Comparison of ENCODE assay signal across 25 cellular contexts in genomic region chr14:100560999-100561398, GRCh38. TPM values are rescaled to one million over a fixed set of nuclear protein-coding genes. Genes with fewer than 3 reads are reported as not detected.
DNase-seq lines count a peak whose midpoint lies in the region; FAIRE-seq and TF ChIP-seq lines count a peak whose summit lies in the region.
"Had no signal": no experiment of that assay in that cellular context is flagged by ENCODE, and none has a peak within 500 bp of the region (broad histone marks: within the 10 kb centered on the region; RNA-seq: fewer than 3 reads in every experiment).

No MANE protein-coding gene starts in this region.

- no peak for TF ChIP-seq POLR2A in H1 (IDR thresholded peaks at IDR 0.05; ENCODE audit: control extremely low read depth in 1 of 2, low read depth in 2 of 2, low read length in 2 of 2)

- no peak overlapping the region for H3K4ac ChIP-seq in H1 (replicated peaks; ENCODE audit: insufficient read length, low read depth, low read length)

- H2BK12ac ChIP-seq in H1 (ENCODE audit: low read depth, low read length) = no peak overlapping the region

- TF ChIP-seq CTCF in OCI-LY3 (IDR thresholded peaks at IDR 0.05; ENCODE audit: low read depth, low read length) = no peak
- no peak for TF ChIP-seq CTCF in H1 (IDR thresholded peaks at IDR 0.05; ENCODE audit: control extremely low read depth in 1 of 3, insufficient read depth in 1 of 3, low read depth in 1 of 3, low read length in 3 of 3)

- H4K8ac ChIP-seq in H1 (ENCODE audit: extremely low read depth, insufficient read depth, low read length) = peak overlapping the region; percentile 83; the same call in 1 of the 2 replicates

- H3K9ac ChIP-seq in BLaER1 treated with 17β-estradiol and CSF1 and Interleukin-3, amounts not matched to agents 10 nM and 100 nM = peak overlapping the region in 3 of 11 experiments; percentile 19 to 48 (median 39); a peak in 3 of 22 replicates
- H3K9ac ChIP-seq in OCI-LY3 (ENCODE audit: low read length) = no peak overlapping the region
- no peak overlapping the region for H3K9ac ChIP-seq in H1 (replicated peaks in 1 of 4; ENCODE audit: extremely low read depth in 1 of 4, low read depth in 3 of 4, low read length in 3 of 4)

- no peaks in the 10 kb centered on the region for H3K9me3 ChIP-seq in BLaER1 treated with 17β-estradiol and CSF1 and Interleukin-3, amounts not matched to agents 10 nM and 100 nM (replicated peaks in 1 of 11)
- H3K9me3 ChIP-seq in OCI-LY3 (ENCODE audit: insufficient read depth, low read length) = no peaks in the 10 kb centered on the region
- H3K9me3 ChIP-seq in H1 (ENCODE audit: insufficient read depth in 2 of 2, low read depth in 1 of 2, low read length in 1 of 2) = no peaks in the 10 kb centered on the region
- H3K9me3 ChIP-seq: A549, BE2C, HAP-1 had no signal

- peak overlapping the region in 9 of 11 experiments; percentile 50 to 91 (median 70); a peak in 18 of 22 replicates for H3K4me2 ChIP-seq in BLaER1 treated with 17β-estradiol and CSF1 and Interleukin-3, amounts not matched to agents 10 nM and 100 nM
- H3K4me2 ChIP-seq in OCI-LY3 (ENCODE audit: low read length) (peak overlapping the region; percentile 18), H1 (ENCODE audit: insufficient read depth in 1 of 2, low read depth in 2 of 2, low read length in 2 of 2) (no peak overlapping the region)
- H3K4me2 ChIP-seq: A549, GM23338 had no signal

- no peak overlapping the region for H3K23ac ChIP-seq in H1 (ENCODE audit: insufficient read length)

- DNase-seq in H1 (ENCODE audit: low read depth in 1 of 2, low spot score in 2 of 2) (no peak), retina (peak; percentile 53), medulla oblongata (ENCODE audit: extremely low spot score) (no peak), CD1c-positive myeloid dendritic cell (ENCODE audit: extremely low spot score) (no peak), LoVo (ENCODE audit: low spot score) (no peak)
- DNase-seq: 8988T; ACHN; AML-193; BE2C; CD4-positive, alpha-beta T cell; CD8-positive, alpha-beta memory T cell; DMS 273 treated with DMSO at 0.1 percent for 48 hours; DMS79; EL; GDM1 had no signal

- no peak for FAIRE-seq in H1 (lab: Jason Lieb, UNC)
- FAIRE-seq: A549, D721Med, GM12878, GM19239, H54 had no signal

- no peak for TF ChIP-seq RAD21 in H1 (IDR thresholded peaks at IDR 0.05 in 1 of 2, conservative IDR thresholded peaks at IDR 0.05 in 1 of 2; ENCODE audit: low read depth in 2 of 2, low read length in 2 of 2)

- H3K14ac ChIP-seq in H1 (ENCODE audit: insufficient read length) = no peak overlapping the region

- peaks cover 0 to 2% (median 0%) of the 10 kb centered on the region in 11 experiments; a peak in 2 of 22 replicates for H4K20me1 ChIP-seq in BLaER1 treated with 17β-estradiol and CSF1 and Interleukin-3, amounts not matched to agents 10 nM and 100 nM
- H4K20me1 ChIP-seq in OCI-LY3 (ENCODE audit: insufficient read depth, low read length) = no peaks in the 10 kb centered on the region
- peaks cover 0 to 5% of the 10 kb centered on the region in 2 experiments for H4K20me1 ChIP-seq in H1 (replicated peaks in 1 of 2; ENCODE audit: control insufficient read depth in 1 of 2, insufficient read depth in 2 of 2, low read length in 2 of 2)

- no peak overlapping the region for H4K91ac ChIP-seq in H1 (replicated peaks; ENCODE audit: insufficient read length, low read length)

- H3K4me1 ChIP-seq in BLaER1 treated with 17β-estradiol and CSF1 and Interleukin-3, amounts not matched to agents 10 nM and 100 nM = peaks cover 27 to 92% (median 87%) of the 10 kb centered on the region in 10 experiments
- H3K4me1 ChIP-seq in OCI-LY3 (ENCODE audit: low read length) = peaks cover 69% of the 10 kb centered on the region
- H3K4me1 ChIP-seq in H1 (replicated peaks in 1 of 4; ENCODE audit: control insufficient read depth in 3 of 4, insufficient read depth in 4 of 4, low read length in 3 of 4) = peaks cover 0 to 8% (median 5%) of the 10 kb centered on the region in 4 experiments; a peak in 6 of 7 replicates
- H3K4me1 ChIP-seq: A549, HAP-1 had no signal

- peaks cover under 1 to 33% (median 6%) of the 10 kb centered on the region in 11 experiments; a peak in 17 of 22 replicates for H3K27me3 ChIP-seq in BLaER1 treated with 17β-estradiol and CSF1 and Interleukin-3, amounts not matched to agents 10 nM and 100 nM
- no peaks in the 10 kb centered on the region; the same call in 1 of the 2 replicates for H3K27me3 ChIP-seq in OCI-LY3 (ENCODE audit: low read depth, low read length)
- peaks cover 0 to 9% (median 6%) of the 10 kb centered on the region in 4 experiments; a peak in 4 of 7 replicates for H3K27me3 ChIP-seq in H1 (replicated peaks in 1 of 4; ENCODE audit: control insufficient read depth in 3 of 4, extremely low read depth in 1 of 4, insufficient read depth in 3 of 4, low read length in 3 of 4)
- H3K27me3 ChIP-seq: BE2C had no signal

- no peaks in the 10 kb centered on the region for H3K36me3 ChIP-seq in BLaER1 treated with 17β-estradiol and CSF1 and Interleukin-3, amounts not matched to agents 10 nM and 100 nM
- H3K36me3 ChIP-seq in OCI-LY3 (replicated peaks; ENCODE audit: low read depth, low read length) (no peaks in the 10 kb centered on the region), H1 (ENCODE audit: control insufficient read depth in 2 of 4, insufficient read depth in 4 of 4, low read length in 3 of 4) (no peaks in the 10 kb centered on the region)
- H3K36me3 ChIP-seq: HAP-1 had no signal

- no peak for TF ChIP-seq EP300 in H1 (IDR thresholded peaks at IDR 0.05; ENCODE audit: borderline replicate concordance in 1 of 2, low read depth in 2 of 2, low read length in 2 of 2)

- no peak overlapping the region; the same call in 1 of the 2 replicates for H2AK5ac ChIP-seq in H1 (ENCODE audit: low read depth, low read length)

- H4K5ac ChIP-seq in H1 (ENCODE audit: insufficient read length, low read depth, low read length) = no peak overlapping the region

- H3K27ac ChIP-seq in BLaER1 treated with 17β-estradiol and CSF1 and Interleukin-3, amounts not matched to agents 10 nM and 100 nM = peak overlapping the region in 3 of 11 experiments; percentile 16 to 35 (median 25); a peak in 2 of 22 replicates
- H3K27ac ChIP-seq in OCI-LY3 (ENCODE audit: low read length) = no peak overlapping the region
- H3K27ac ChIP-seq in H1 (ENCODE audit: low read depth, low read length) = no peak overlapping the region
- H3K27ac ChIP-seq: A549, C4-2B had no signal

- no peaks in the 10 kb centered on the region for H3K79me1 ChIP-seq in H1 (ENCODE audit: low read depth, low read length)

- POLR2A ChIA-PET in H1 (lab: Charles Lee; ENCODE audit: partially characterized antibody) = interaction anchor here (1.2 to 1.6 kb wide), 2 partner anchors 12 to 15 kb away, joined by 3 to 5 read pairs; no protein-coding TSS in a partner anchor

- H3K4me3 ChIP-seq in BLaER1 treated with 17β-estradiol and CSF1 and Interleukin-3, amounts not matched to agents 10 nM and 100 nM = no peak overlapping the region
- no peak overlapping the region for H3K4me3 ChIP-seq in OCI-LY3 (ENCODE audit: low read length)
- H3K4me3 ChIP-seq in H1 (ENCODE audit: extremely low read depth in 1 of 4, insufficient read depth in 2 of 4, low read depth in 3 of 4, low read length in 4 of 4) = no peak overlapping the region
- H3K4me3 ChIP-seq: A549, GM12878, GM23338, HAP-1 had no signal

- CTCF ChIA-PET in H1 (lab: Charles Lee; ENCODE audit: partially characterized antibody) = interaction anchor here (1.0 to 2.9 kb wide), 4 partner anchors 21 to 185 kb away, joined by 3 to 14 read pairs (median 4); no protein-coding TSS in a partner anchor

- no peak overlapping the region for H2BK120ac ChIP-seq in H1 (replicated peaks; ENCODE audit: low read depth, low read length)

- no peak overlapping the region for H2BK20ac ChIP-seq in H1 (ENCODE audit: low read length)

- H3K23me2 ChIP-seq in H1 (ENCODE audit: low read depth, low read length) = no peaks in the 10 kb centered on the region

- no peak overlapping the region for H3K56ac ChIP-seq in H1 (replicated peaks; ENCODE audit: insufficient read length, low read depth, low read length)

- H2BK15ac ChIP-seq in H1 (ENCODE audit: low read length) = no peak overlapping the region

- no peak overlapping the region for H2BK5ac ChIP-seq in H1 (ENCODE audit: low read depth, low read length)

- WGBS in H1 (ENCODE audit: extremely low coverage in 1 of 2, insufficient coverage in 1 of 2, insufficient read length in 1 of 2, insufficient replicate concordance in 2 of 2, low coverage in 1 of 2, low lambda C conversion rate in 2 of 2, missing lambda C conversion rate in 1 of 2), 2 experiments = 79% methylated on average over 10 of the region's 15 CpGs; no CpG with 5 or more reads in 1 of the 2 experiments

- H3K18ac ChIP-seq in H1 (ENCODE audit: extremely low read depth, low read length) = no peak overlapping the region

- H2AFZ ChIP-seq in OCI-LY3 (ENCODE audit: low read depth, low read length) = no peak overlapping the region
- H2AFZ ChIP-seq in H1 (ENCODE audit: low read length) = no peak overlapping the region
- H2AFZ ChIP-seq: GM23338 had no signal

- H3K79me2 ChIP-seq in OCI-LY3 (ENCODE audit: low read length) (no peaks in the 10 kb centered on the region), H1 (ENCODE audit: control insufficient read depth in 1 of 2, insufficient read depth in 2 of 2, low read length in 2 of 2) (no peaks in the 10 kb centered on the region)

TF ChIP-seq in H1, 55 proteins besides CTCF, POLR2A, EP300 and RAD21 (continues in another document):
- TF ChIP-seq POU5F1 (IDR thresholded peaks at IDR 0.05; ENCODE audit: low read depth, low read length) = no peak
- TF ChIP-seq SP2 (IDR thresholded peaks at IDR 0.05; ENCODE audit: low read length) = no peak
- no peak for TF ChIP-seq SAP30 (IDR thresholded peaks at IDR 0.05; ENCODE audit: insufficient read depth, insufficient replicate concordance, low read length)
- no peak for TF ChIP-seq KDM5A (IDR thresholded peaks at IDR 0.05; ENCODE audit: low read length)
- TF ChIP-seq GTF2F1 (IDR thresholded peaks at IDR 0.05; ENCODE audit: borderline replicate concordance, low read depth, low read length) = no peak
- TF ChIP-seq EGR1 (IDR thresholded peaks at IDR 0.05; ENCODE audit: borderline replicate concordance, low read depth, low read length) = no peak
- TF ChIP-seq SRF (IDR thresholded peaks at IDR 0.05; ENCODE audit: low read depth, low read length) = no peak
- no peak for TF ChIP-seq SP4 (IDR thresholded peaks at IDR 0.05; ENCODE audit: low read length)
- TF ChIP-seq NRF1 (IDR thresholded peaks at IDR 0.05; ENCODE audit: low read depth, low read length) = no peak
- no peak for TF ChIP-seq TCF12 (IDR thresholded peaks at IDR 0.05; ENCODE audit: low read depth, low read length)

RNA-seq across cellular contexts. Expression of gene BEGAIN, which starts 26.2 kb away (rescaled TPM):
- total RNA-seq in H1 (2021; fragmentation: NEBNext Ultra II Directional; extraction: Animal tissue kit (Norgen Biotek cat#: 25700)) = 2.1 and 3.0 TPM in 2 replicates
- 2.9 and 3.7 TPM in 2 replicates for polyA plus RNA-seq in H1 (2011; rRNA removed)
- polyA plus RNA-seq in H1 (2011; cell fraction: cytosol; rRNA removed) = 2.7 TPM
- polyA plus RNA-seq in H1 (2011; cell fraction: nucleus; rRNA removed) = 5.0 TPM
- 2.0 to 3.5 TPM (median 2.7 TPM) in 4 replicates for polyA plus RNA-seq in H1 (2012, experiment 1 of 2)
- polyA plus RNA-seq in H1 (2012, experiment 2 of 2) = 1.5 TPM
- polyA plus RNA-seq in H1 (2013, experiment 1 of 2) = 1.6 TPM
- polyA plus RNA-seq in H1 (2013, experiment 2 of 2) = 1.8 TPM
- 1.0 and 1.7 TPM in 2 replicates for polyA minus RNA-seq in H1 (2011; rRNA and poly(A)+ RNA removed)
- 1.4 TPM for polyA minus RNA-seq in H1 (2011; cell fraction: cytosol; rRNA and poly(A)+ RNA removed)
- 1.9 TPM for polyA minus RNA-seq in H1 (2011; cell fraction: nucleus; rRNA and poly(A)+ RNA removed)

Comparison
In these comparisons a context has a peak if more than half of its experiments do, and no peak if none do; other contexts are left out.
1. H3K4me2 ChIP-seq: peak in BLaER1 treated with 17β-estradiol and CSF1 and Interleukin-3, amounts not matched to agents 10 nM and 100 nM (9 of 11) and OCI-LY3 (single experiment); none in H1 (0 of 2).